ENCODE assay signal across 18 cellular contexts in genomic region chr9:81225586-81225985, GRCh38.
DNase-seq lines count a peak whose midpoint lies in the region; ATAC-seq and TF ChIP-seq lines count a peak whose summit lies in the region.
"Had no signal": no experiment of that assay in that cellular context is flagged by ENCODE, and none has a peak within 500 bp of the region (broad histone marks: within the 10 kb centered on the region; RNA-seq: fewer than 3 reads in every experiment).

No MANE protein-coding gene starts in this region.

- WGBS in liver = 39% methylated on average over 1 of the region's 1 CpG

- H3K36me3 Mint-ChIP-seq in activated CD4-positive, alpha-beta T cell treated with anti-CD3 and anti-CD28 coated beads, Interleukin-2, amount 10 ng/mL, durations not matched to agents 24 days and 14 days (ENCODE audit: low read depth) = no peaks in the 10 kb centered on the region
- H3K36me3 Mint-ChIP-seq: CD4-positive, CD25-positive, alpha-beta regulatory T cell had no signal

- H3K9ac ChIP-seq in liver (ENCODE audit: low read depth in 1 of 2, low read length in 2 of 2) = no peak overlapping the region
- H3K9ac ChIP-seq: KMS-11 had no signal

- H3K9me3 Mint-ChIP-seq in activated CD4-positive, alpha-beta T cell treated with anti-CD3 and anti-CD28 coated beads, Interleukin-2, amount 10 ng/mL, durations not matched to agents 24 days and 14 days = no peaks in the 10 kb centered on the region

- peaks cover 30% of the 10 kb centered on the region for H3K4me1 ChIP-seq in OCI-LY7 (ENCODE audit: insufficient read depth, low read length, poor library complexity, severe bottlenecking)
- peaks cover 0 to 6% (median 1%) of the 10 kb centered on the region in 4 donors for H3K4me1 ChIP-seq in liver (ENCODE audit: control insufficient read depth in 4 of 4, insufficient read depth in 4 of 4, low read length in 3 of 4)
- H3K4me1 ChIP-seq: BE2C had no signal

- POLR2A ChIA-PET in OCI-LY7 (lab: Charles Lee) = interaction anchor here (0.6 kb wide), 1 partner anchor 909 kb away, joined by 3 read pairs; no protein-coding TSS in a partner anchor

- no peak overlapping the region; the same call in 1 of the 2 replicates for H3K4me2 ChIP-seq in OCI-LY7 (ENCODE audit: low read length)
- H3K4me2 ChIP-seq: KMS-11 had no signal

- no peak for TF ChIP-seq RAD21 in Ishikawa (IDR thresholded peaks at IDR 0.05; ENCODE audit: low read depth)
- TF ChIP-seq RAD21 in liver (IDR thresholded peaks at IDR 0.05) = no peak

- DNase-seq in OCI-LY7 (ENCODE audit: low spot score) = no peak
- DNase-seq in epithelial cell of esophagus (ENCODE audit: low read depth) = peak; percentile 75
- no peak for DNase-seq in COR-L47 (lab: John Stamatoyannopoulos, UW)
- no peak for DNase-seq in activated CD4-positive, alpha-beta T cell treated with anti-CD3 and anti-CD28 coated beads, Interleukin-2, amount 50 U/mL, for 48 hours
- DNase-seq in activated CD4-positive, alpha-beta T cell treated with anti-CD3 and anti-CD28 coated beads, Interleukin-2, amount 10 ng/mL, durations not matched to agents 24 days and 14 days = no peak
- DNase-seq: BE2C; CD4-positive, CD25-positive, alpha-beta regulatory T cell; DMS79 treated with DMSO at 0.1 percent for 48 hours; H7; NCI-H187 treated with DMSO at 0.1 percent for 48 hours; NCI-H82; PC-3; SHP77; SW 1271 had no signal

- TF ChIP-seq CTCF in OCI-LY7 (conservative IDR thresholded peaks at IDR 0.05; ENCODE audit: low read length) = no peak
- no peak for TF ChIP-seq CTCF in epithelial cell of esophagus (IDR thresholded peaks at IDR 0.05; ENCODE audit: insufficient read depth, low read depth, low read length, missing control alignments)
- no peak for TF ChIP-seq CTCF in liver (IDR thresholded peaks at IDR 0.05; ENCODE audit: low read depth, low read length, missing input control)

- H2AFZ ChIP-seq in OCI-LY7 (ENCODE audit: low read length) = peak overlapping the region; percentile 55; the same call in 1 of the 2 replicates

- no peak for TF ChIP-seq EP300 in Ishikawa (IDR thresholded peaks at IDR 0.05; ENCODE audit: borderline replicate concordance)

- no peaks in the 10 kb centered on the region for H3K9me2 ChIP-seq in OCI-LY7 (ENCODE audit: insufficient read depth, low read length)

- H3K27me3 ChIP-seq in liver (ENCODE audit: control insufficient read depth in 4 of 4, insufficient read depth in 4 of 4, low read length in 3 of 4) = no peaks in the 10 kb centered on the region
- H3K27me3 ChIP-seq: BE2C had no signal

- H3K36me3 ChIP-seq in OCI-LY7 (ENCODE audit: insufficient read depth, low read length) (no peaks in the 10 kb centered on the region), liver (ENCODE audit: control insufficient read depth in 4 of 4, insufficient read depth in 3 of 4, low read depth in 1 of 4, low read length in 3 of 4) (no peaks in the 10 kb centered on the region)
- H3K36me3 ChIP-seq: BE2C had no signal

- no peaks in the 10 kb centered on the region for H3K4me1 Mint-ChIP-seq in activated CD4-positive, alpha-beta T cell treated with anti-CD3 and anti-CD28 coated beads, Interleukin-2, amount 10 ng/mL, durations not matched to agents 24 days and 14 days
- H3K4me1 Mint-ChIP-seq: CD4-positive, CD25-positive, alpha-beta regulatory T cell had no signal

- H3K79me2 ChIP-seq in OCI-LY7 (ENCODE audit: insufficient read depth, low read depth, low read length) = no peaks in the 10 kb centered on the region

- no TSS peak for BruUV-seq in OCI-LY7 (replicated peaks; lab: Mats Ljungman, UMichigan)

- H3K9me3 ChIP-seq in OCI-LY7 (ENCODE audit: low read length) = no peaks in the 10 kb centered on the region
- no peaks in the 10 kb centered on the region for H3K9me3 ChIP-seq in liver (ENCODE audit: control insufficient read depth in 4 of 4, low read length in 3 of 4)
- H3K9me3 ChIP-seq: BE2C had no signal

- H3K27me3 Mint-ChIP-seq in activated CD4-positive, alpha-beta T cell treated with anti-CD3 and anti-CD28 coated beads, Interleukin-2, amount 10 ng/mL, durations not matched to agents 24 days and 14 days = no peaks in the 10 kb centered on the region
- H3K27me3 Mint-ChIP-seq: CD4-positive, CD25-positive, alpha-beta regulatory T cell had no signal

- CTCF ChIA-PET in OCI-LY7 (lab: Charles Lee; ENCODE audit: unreplicated experiment) = no interaction called here

- H3K27ac Mint-ChIP-seq in activated CD4-positive, alpha-beta T cell treated with anti-CD3 and anti-CD28 coated beads, Interleukin-2, amount 10 ng/mL, durations not matched to agents 24 days and 14 days = no peak overlapping the region
- H3K27ac Mint-ChIP-seq: CD4-positive, CD25-positive, alpha-beta regulatory T cell had no signal

- no peaks in the 10 kb centered on the region for H4K20me1 ChIP-seq in OCI-LY7 (ENCODE audit: insufficient read depth, low read length)

- H3K4me3 ChIP-seq in OCI-LY7 (ENCODE audit: low read depth, low read length, poor library complexity, severe bottlenecking) = no peak overlapping the region
- no peak overlapping the region for H3K4me3 ChIP-seq in epithelial cell of esophagus (ENCODE audit: low read length)
- H3K4me3 ChIP-seq in liver (ENCODE audit: low read depth in 1 of 3, low read length in 3 of 3) = no peak overlapping the region

- ATAC-seq in HG03159 (IDR thresholded peaks at IDR 0.05; ENCODE audit: unreplicated experiment) = no peak
- ATAC-seq: PC-3 had no signal

- H3K27ac ChIP-seq in OCI-LY7 (ENCODE audit: low read depth, low read length, poor library complexity, severe bottlenecking) (peak overlapping the region; percentile 75), liver (ENCODE audit: low read depth in 1 of 2, low read length in 2 of 2) (no peak overlapping the region)
- H3K27ac ChIP-seq: KMS-11 had no signal

- intact Hi-C loops in OCI-LY7 (cut with micrococcal nuclease; ENCODE audit: unreplicated experiment) = no loop called here
- intact Hi-C loops in activated CD4-positive, alpha-beta T cell treated with anti-CD3 and anti-CD28 coated beads, Interleukin-2, amount 10 ng/mL, durations not matched to agents 24 days and 14 days (cut with micrococcal nuclease) = no loop called here

- H3K4me3 Mint-ChIP-seq in activated CD4-positive, alpha-beta T cell treated with anti-CD3 and anti-CD28 coated beads, Interleukin-2, amount 10 ng/mL, durations not matched to agents 24 days and 14 days = no peak overlapping the region
- H3K4me3 Mint-ChIP-seq: CD4-positive, CD25-positive, alpha-beta regulatory T cell had no signal

TF ChIP-seq in Ishikawa, 13 proteins besides CTCF, POLR2A, EP300 and RAD21:
- TF ChIP-seq CEBPB (IDR thresholded peaks at IDR 0.05) (peak; percentile 41; the same call in 1 of the 2 replicates), REST (IDR thresholded peaks at IDR 0.05; ENCODE audit: low read depth) (no peak)

TF ChIP-seq in liver, 16 proteins besides CTCF, POLR2A, EP300 and RAD21:
- TF ChIP-seq FOXA2 (IDR thresholded peaks at IDR 0.05) (no peak), ATF3 (IDR thresholded peaks at IDR 0.05) (peak; percentile 60)
